ENCODE assay signal across 14 cellular contexts in the genomic region with DNA sequence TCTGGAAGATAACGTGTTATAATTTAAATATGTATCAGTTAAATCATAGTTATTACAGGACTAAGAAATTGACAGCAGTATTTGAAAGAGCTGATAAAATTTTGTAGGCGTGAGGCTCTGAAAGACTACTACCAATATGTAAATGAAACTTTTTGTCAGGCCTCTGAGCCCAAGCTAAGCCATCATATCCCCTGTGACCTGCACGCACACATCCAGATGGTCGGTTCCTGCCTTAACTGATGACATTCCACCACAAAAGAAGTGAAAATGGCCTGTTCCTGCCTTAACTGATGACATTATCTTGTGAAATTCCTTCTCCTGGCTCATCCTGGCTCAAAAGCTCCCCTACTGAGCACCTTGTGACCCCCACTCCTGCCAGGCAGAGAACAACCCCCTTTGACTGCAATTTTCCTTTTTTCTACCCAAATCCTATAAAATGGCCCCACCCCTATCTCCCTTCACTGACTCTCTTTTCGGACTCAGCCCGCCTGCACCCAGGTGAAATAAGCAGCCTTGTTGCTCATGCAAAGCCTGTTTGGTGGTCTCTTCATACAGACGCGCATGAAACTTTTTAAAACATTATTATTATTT. TPM values are rescaled to one million over a fixed set of nuclear protein-coding genes. Genes with fewer than 3 reads are reported as not detected.
"Had no signal": no experiment of that assay in that cellular context is flagged by ENCODE, and none has a peak within 500 bp of the region (broad histone marks: within the 10 kb centered on the region; RNA-seq: fewer than 3 reads in every experiment).

No MANE protein-coding gene starts in this region.

RNA-seq across cellular contexts. Expression of a gene that starts 8.9 kb away (rescaled TPM):
- total RNA-seq: chondrocyte had no signal

RNA-seq across cellular contexts. Expression of a gene that starts 16.7 kb away (rescaled TPM):
- total RNA-seq: activated naive CD8-positive, alpha-beta T cell treated with anti-CD3 and anti-CD28 coated beads, Interleukin-2, amount 10 ng/mL, durations not matched to agents 7 days and 5 days; activated T-helper 1 cell treated with anti-CD3 and anti-CD28 coated beads, Interleukin-12 subunit alpha, Interleukin-12 subunit beta, Interleukin-2, Interleukin-4 antibody, amounts not matched to agents 30 ng/mL and 10 ng/mL and 1 ng/mL, durations not matched to agents 14 hours and 24 hours and 36 hours; chondrocyte; esophagus mucosa; left ventricle myocardium inferior; lung; mucosa of gallbladder; pancreas; psoas muscle; sigmoid colon; uterus had no signal
- polyA plus RNA-seq: lung, neural cell, pancreas, psoas muscle, sigmoid colon, small intestine, thymus had no signal
